In the genomic region with DNA sequence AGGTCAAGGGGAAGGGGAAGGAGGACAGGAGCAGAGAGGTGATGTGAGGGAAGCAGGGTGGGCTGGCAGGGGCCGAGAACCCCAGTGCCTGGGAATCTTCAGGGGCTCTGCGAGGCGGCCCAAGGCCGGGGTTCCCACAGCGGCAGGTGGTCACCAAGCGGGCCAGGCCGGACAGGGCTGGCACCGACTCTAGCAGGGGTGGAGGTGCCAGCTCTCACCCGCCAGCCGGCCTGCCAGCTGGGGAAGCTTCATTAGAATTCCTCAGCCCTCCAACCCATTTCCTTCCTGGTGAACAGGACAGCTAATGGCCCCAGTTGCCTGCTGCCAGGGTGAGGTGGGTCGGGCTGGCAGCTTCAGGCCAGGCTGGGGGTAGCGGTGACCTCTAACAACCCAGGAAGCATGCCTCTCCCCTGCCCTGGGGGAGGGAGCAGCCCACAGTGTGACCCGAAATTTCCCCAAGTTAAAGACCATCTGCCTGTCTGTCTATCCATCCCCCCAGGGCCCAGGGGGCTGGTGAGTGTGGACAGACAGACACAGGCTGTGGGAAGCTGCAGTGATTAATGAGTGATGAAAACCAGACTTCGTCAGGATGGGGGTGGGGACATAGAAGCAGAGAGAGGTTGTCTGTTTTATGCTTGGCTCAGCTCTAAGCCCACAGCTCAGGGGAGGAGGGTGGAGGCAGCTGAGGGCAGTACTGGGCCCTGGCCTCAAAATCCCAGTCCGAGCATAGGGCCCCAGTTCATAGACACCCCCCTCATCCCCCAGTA, we compare ENCODE assay signal across 10 cellular contexts.
DNase-seq lines count a peak whose midpoint lies in the region; ATAC-seq and TF ChIP-seq lines count a peak whose summit lies in the region.
"Had no signal": no experiment of that assay in that cellular context is flagged by ENCODE, and none has a peak within 500 bp of the region (broad histone marks: within the 10 kb centered on the region; RNA-seq: fewer than 3 reads in every experiment).

No MANE protein-coding gene starts in this region.

- H4K20me1 ChIP-seq in osteoblast (ENCODE audit: insufficient read depth, low read length), result no peaks in the 10 kb centered on the region

- no peaks in the 10 kb centered on the region for H3K36me3 ChIP-seq in osteoblast (ENCODE audit: insufficient read depth, low read length)

- no peaks in the 10 kb centered on the region for H3K9me3 ChIP-seq in osteoblast (ENCODE audit: low read depth, low read length)

- H3K27me3 ChIP-seq in foreskin keratinocyte, result no peaks in the 10 kb centered on the region
- no peaks in the 10 kb centered on the region for H3K27me3 ChIP-seq in osteoblast (ENCODE audit: insufficient read depth, low read length)

- H3K4me3 ChIP-seq in osteoblast (ENCODE audit: insufficient read depth, low read length), result no peak overlapping the region

- peaks cover 34% of the 10 kb centered on the region for H3K4me1 ChIP-seq in foreskin keratinocyte
- peaks cover 53% of the 10 kb centered on the region for H3K4me1 ChIP-seq in osteoblast (ENCODE audit: insufficient read depth, low read length)

- H3K27ac ChIP-seq in foreskin keratinocyte (peak overlapping the region; percentile 97), osteoblast (ENCODE audit: low read depth, low read length) (peak overlapping the region; percentile 94)

- H3K79me2 ChIP-seq in osteoblast (ENCODE audit: insufficient read depth, low read length), result no peaks in the 10 kb centered on the region

- TF ChIP-seq CTCF in foreskin keratinocyte (conservative IDR thresholded peaks at IDR 0.05), result no peak
- no peak for TF ChIP-seq CTCF in osteoblast (IDR thresholded peaks at IDR 0.05; ENCODE audit: extremely low read depth, low read depth, low read length)

- peak overlapping the region; percentile 54 for H2AFZ ChIP-seq in osteoblast (ENCODE audit: low read length)

- ATAC-seq in foreskin keratinocyte (peak; percentile 62), HG03139 (IDR thresholded peaks at IDR 0.05; ENCODE audit: unreplicated experiment) (no peak)

- no peak overlapping the region for H3K4me2 ChIP-seq in osteoblast (ENCODE audit: insufficient read depth, low read length)

- DNase-seq in Ammon's horn (ENCODE audit: low spot score) (peak; percentile 56), T1000 (lab: John Stamatoyannopoulos, UW) (peak; percentile 38), foreskin keratinocyte (peak; percentile 85 to 95), osteoblast (ENCODE audit: insufficient read length, low spot score, missing footprints) (peak; percentile 95), COLO668 (lab: John Stamatoyannopoulos, UW; ENCODE audit: unreplicated experiment) (no peak), NCI-H69 (lab: John Stamatoyannopoulos, UW) (no peak), iPS-NIHi7 (ENCODE audit: extremely low spot score) (no peak)
- DNase-seq: activated CD4-positive, CD25-positive, alpha-beta regulatory T cell treated with anti-CD3 and anti-CD28 coated beads, Interleukin-2, amount 50 U/mL, for 72 hours; DMS53 had no signal

Comparison
In these comparisons a context has a peak if more than half of its experiments do, and no peak if none do; other contexts are left out.
1. DNase-seq: peak in Ammon's horn (single experiment), T1000 (single experiment), foreskin keratinocyte (2 of 2) and osteoblast (single experiment); none in COLO668 (single experiment), NCI-H69 (single experiment) and iPS-NIHi7 (single experiment).